ENCODE assay signal across 10 cellular contexts in the genomic region with DNA sequence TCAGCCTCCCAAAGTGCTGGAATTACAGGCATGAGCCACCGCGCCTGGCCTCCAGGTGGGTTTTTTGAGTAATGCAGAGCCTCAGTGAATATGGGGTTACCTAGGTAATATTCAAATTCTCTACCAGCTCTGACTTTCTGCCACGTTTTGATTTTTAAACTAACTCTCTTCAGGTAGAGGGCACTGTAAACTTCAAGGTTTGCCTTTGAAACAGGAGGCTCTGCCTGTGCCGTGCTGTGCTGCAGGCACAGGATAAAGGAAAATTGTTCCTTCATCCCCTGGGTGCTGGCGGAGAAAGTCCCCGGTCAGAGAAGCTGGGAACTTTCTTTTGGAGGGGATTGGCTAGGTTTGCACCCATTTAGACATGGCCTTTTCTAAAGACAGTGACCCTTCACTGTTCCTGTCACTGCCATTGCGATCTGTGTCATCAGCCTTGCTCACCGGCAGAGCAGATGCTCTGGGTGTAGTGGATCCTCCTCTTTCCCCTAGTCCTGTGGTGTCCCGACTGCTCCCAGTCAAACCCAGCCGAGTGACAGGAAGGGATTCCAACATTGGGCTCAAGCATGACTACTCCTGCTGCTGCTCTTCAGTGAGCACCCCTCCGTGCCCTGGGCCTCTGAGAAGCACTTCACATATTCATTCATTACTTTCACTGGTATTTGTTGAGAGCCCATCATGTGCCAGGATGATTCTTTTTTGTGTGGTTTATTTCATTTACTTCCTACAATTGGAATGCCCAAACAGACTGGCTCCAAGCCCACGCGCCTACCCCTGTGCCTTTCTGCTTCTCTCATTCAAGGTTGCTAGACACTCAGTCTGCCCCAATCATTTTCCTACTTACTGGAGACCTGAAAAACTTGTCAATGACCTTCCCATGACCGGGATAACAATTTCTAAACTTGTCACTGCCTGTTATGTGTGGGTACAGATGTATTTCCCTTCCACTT.
DNase-seq lines count a peak whose midpoint lies in the region; ATAC-seq lines count a peak whose summit lies in the region.
"Had no signal": no experiment of that assay in that cellular context is flagged by ENCODE, and none has a peak within 500 bp of the region (broad histone marks: within the 10 kb centered on the region; RNA-seq: fewer than 3 reads in every experiment).

No MANE protein-coding gene starts in this region.

- H3K27me3 Mint-ChIP-seq in CD4-positive, CD25-positive, alpha-beta regulatory T cell: peaks cover 18% of the 10 kb centered on the region
- no peaks in the 10 kb centered on the region for H3K27me3 Mint-ChIP-seq in activated T-cell treated with anti-CD3 and anti-CD28 coated beads, Interleukin-2, amount 50 U/mL, for 72 hours (ENCODE audit: low read depth)

- peaks cover 0 to 1% (median 0%) of the 10 kb centered on the region in 7 donors for H3K9me3 Mint-ChIP-seq in CD4-positive, CD25-positive, alpha-beta regulatory T cell
- peaks cover 3 to 4% of the 10 kb centered on the region in 2 donors for H3K9me3 Mint-ChIP-seq in activated T-cell treated with anti-CD3 and anti-CD28 coated beads, Interleukin-2, amount 50 U/mL, for 72 hours

- no peak overlapping the region for H3K27ac ChIP-seq in CD4-positive, CD25-positive, alpha-beta regulatory T cell (ENCODE audit: insufficient read depth, low read length, poor library complexity, severe bottlenecking)

- no peak for ATAC-seq in CD4-positive, CD25-positive, alpha-beta regulatory T cell (ENCODE audit: low read depth in 2 of 2)
- peak; percentile 49 to 50 for ATAC-seq in activated T-cell treated with anti-CD3 and anti-CD28 coated beads, Interleukin-2, amount 50 U/mL, for 72 hours (replicated peaks in 1 of 2)
- no peak for ATAC-seq in GM18511 (IDR thresholded peaks at IDR 0.05; ENCODE audit: unreplicated experiment)
- no peak for ATAC-seq in GM21619 (IDR thresholded peaks at IDR 0.05; ENCODE audit: unreplicated experiment)
- ATAC-seq in GM21447 (IDR thresholded peaks at IDR 0.05; ENCODE audit: unreplicated experiment): no peak

- peaks cover 6 to 13% (median 8%) of the 10 kb centered on the region in 4 donors for H3K4me1 Mint-ChIP-seq in CD4-positive, CD25-positive, alpha-beta regulatory T cell
- peaks cover 63% of the 10 kb centered on the region for H3K4me1 Mint-ChIP-seq in activated T-cell treated with anti-CD3 and anti-CD28 coated beads, Interleukin-2, amount 50 U/mL, for 72 hours (ENCODE audit: low read depth)

- H3K4me3 Mint-ChIP-seq in CD4-positive, CD25-positive, alpha-beta regulatory T cell: peak overlapping the region in 3 of 4 donors; percentile 47 to 72 (median 66)
- H3K4me3 Mint-ChIP-seq in activated T-cell treated with anti-CD3 and anti-CD28 coated beads, Interleukin-2, amount 50 U/mL, for 72 hours: peak overlapping the region; percentile 66 to 78

- H3K27ac Mint-ChIP-seq in CD4-positive, CD25-positive, alpha-beta regulatory T cell: peak overlapping the region in 2 of 3 donors; percentile 68 to 83
- H3K27ac Mint-ChIP-seq in activated T-cell treated with anti-CD3 and anti-CD28 coated beads, Interleukin-2, amount 50 U/mL, for 72 hours: peak overlapping the region; percentile 90

- no peaks in the 10 kb centered on the region for H3K36me3 ChIP-seq in CD4-positive, CD25-positive, alpha-beta regulatory T cell (ENCODE audit: control insufficient read depth, insufficient read depth, low read length)

- H3K27me3 ChIP-seq in CD4-positive, CD25-positive, alpha-beta regulatory T cell (ENCODE audit: control insufficient read depth, insufficient read depth, low read length): peaks cover 6% of the 10 kb centered on the region

- peaks cover 0 to 2% of the 10 kb centered on the region in 2 experiments for H3K9me3 ChIP-seq in CD4-positive, CD25-positive, alpha-beta regulatory T cell (ENCODE audit: control insufficient read depth in 2 of 2, low read length in 2 of 2)

- no peak for DNase-seq in CD4-positive, CD25-positive, alpha-beta regulatory T cell
- peak; percentile 85 for DNase-seq in HK-2 (ENCODE audit: unreplicated experiment)
- peak; percentile 23 to 35 for DNase-seq in activated T-cell treated with anti-CD3 and anti-CD28 coated beads, Interleukin-2, amount 50 U/mL, for 72 hours
- peak; percentile 36 for DNase-seq in iris pigment epithelial cell (ENCODE audit: low read depth)
- no peak for DNase-seq in medulla oblongata (ENCODE audit: extremely low spot score)
- DNase-seq: NCI-H1417 treated with DMSO at 0.1 percent for 48 hours, occipital lobe had no signal

- H3K4me3 ChIP-seq in CD4-positive, CD25-positive, alpha-beta regulatory T cell (ENCODE audit: low read depth, low read length): peak overlapping the region; percentile 68

- H3K36me3 Mint-ChIP-seq in CD4-positive, CD25-positive, alpha-beta regulatory T cell: no peaks in the 10 kb centered on the region
- H3K36me3 Mint-ChIP-seq in activated T-cell treated with anti-CD3 and anti-CD28 coated beads, Interleukin-2, amount 50 U/mL, for 72 hours (ENCODE audit: insufficient read depth in 2 of 2): peaks cover 6 to 9% of the 10 kb centered on the region in 2 donors

- no peaks in the 10 kb centered on the region for H3K4me1 ChIP-seq in CD4-positive, CD25-positive, alpha-beta regulatory T cell (ENCODE audit: control insufficient read depth, insufficient read depth, low read length, poor library complexity, severe bottlenecking)

Comparison
In these comparisons a context has a peak if more than half of its experiments do, and no peak if none do; other contexts are left out.
1. ATAC-seq: peak in activated T-cell treated with anti-CD3 and anti-CD28 coated beads, Interleukin-2, amount 50 U/mL, for 72 hours (2 of 2); none in CD4-positive, CD25-positive, alpha-beta regulatory T cell (0 of 2), GM18511 (single experiment), GM21619 (single experiment) and GM21447 (single experiment).
2. DNase-seq: peak in HK-2 (single experiment), activated T-cell treated with anti-CD3 and anti-CD28 coated beads, Interleukin-2, amount 50 U/mL, for 72 hours (2 of 2) and iris pigment epithelial cell (single experiment); none in CD4-positive, CD25-positive, alpha-beta regulatory T cell (0 of 3) and medulla oblongata (single experiment).